ENCODE assay signal across 1 cellular context in genomic region chr19:44903602-44904425, GRCh38.
A peak's percentile ranks its signal among the peaks of the same experiment; 100 is the strongest.
TF ChIP-seq lines count a peak whose summit lies in the region.

No MANE protein-coding gene starts in this region.

TF ChIP-seq in HepG2, 621 proteins besides CTCF, POLR2A, EP300 and RAD21 (continued from another document and continues in another):
- no peak for TF ChIP-seq PHF5A (CRISPR knock-in tag; IDR thresholded peaks at IDR 0.05; ENCODE audit: low read depth, unreplicated experiment)
- TF ChIP-seq MAZ (IDR thresholded peaks at IDR 0.05; ENCODE audit: borderline replicate concordance, low read depth, low read length), result 0 out of 2 replicates have a peak, but pooled peaks have one; percentile 56
- peak; percentile 74 for TF ChIP-seq MAZ (CRISPR knock-in tag; IDR thresholded peaks at IDR 0.05; ENCODE audit: low read depth)
- peak; percentile 46; the same call in 1 of the 2 replicates for TF ChIP-seq ELF1 (CRISPR knock-in tag; IDR thresholded peaks at IDR 0.05)
- TF ChIP-seq ZNF639 (CRISPR knock-in tag; conservative IDR thresholded peaks at IDR 0.05), result peak; percentile 49; the same call in 1 of the 2 replicates
- peak; percentile 97 for TF ChIP-seq ZNF281 (CRISPR knock-in tag; IDR thresholded peaks at IDR 0.05; ENCODE audit: borderline replicate concordance)
- TF ChIP-seq SAP130 (CRISPR knock-in tag; IDR thresholded peaks at IDR 0.05; ENCODE audit: low read depth), result peak; percentile 80
- TF ChIP-seq ZC3H4 (CRISPR knock-in tag; IDR thresholded peaks at IDR 0.05; ENCODE audit: borderline replicate concordance), result 0 out of 2 replicates have a peak, but pooled peaks have one; percentile 36
- TF ChIP-seq TEAD3 (CRISPR knock-in tag; optimal IDR thresholded peaks at IDR 0.05; ENCODE audit: borderline replicate concordance), result peak; percentile 77
- peak; percentile 41 for TF ChIP-seq KMT2B (CRISPR knock-in tag; IDR thresholded peaks at IDR 0.05)
- no peak for TF ChIP-seq PAWR (CRISPR knock-in tag; IDR thresholded peaks at IDR 0.05; ENCODE audit: borderline replicate concordance)
- peak; percentile 81 for TF ChIP-seq DZIP1 (CRISPR knock-in tag; IDR thresholded peaks at IDR 0.05)
- no peak for TF ChIP-seq RFX1 (IDR thresholded peaks at IDR 0.05)
- TF ChIP-seq PPARG (CRISPR knock-in tag; conservative IDR thresholded peaks at IDR 0.05), result peak; percentile 30; the same call in 1 of the 2 replicates
- peak; percentile 61 for TF ChIP-seq POLR2G (IDR thresholded peaks at IDR 0.05; ENCODE audit: low read depth, low read length)
- TF ChIP-seq ZNF577 (CRISPR knock-in tag; IDR thresholded peaks at IDR 0.05; ENCODE audit: borderline replicate concordance, low read depth), result no peak
- no peak for TF ChIP-seq ZNF3 (CRISPR knock-in tag; IDR thresholded peaks at IDR 0.05)
- no peak for TF ChIP-seq RFX3 (CRISPR knock-in tag; IDR thresholded peaks at IDR 0.05)
- peak; percentile 68 for TF ChIP-seq MAFG (CRISPR knock-in tag; IDR thresholded peaks at IDR 0.05)
- no peak for TF ChIP-seq DMTF1 (CRISPR knock-in tag; IDR thresholded peaks at IDR 0.05)
- peak; percentile 77; the same call in 1 of the 2 replicates for TF ChIP-seq ZNF589 (CRISPR knock-in tag; conservative IDR thresholded peaks at IDR 0.05)
- TF ChIP-seq TCF12 (IDR thresholded peaks at IDR 0.05), result no peak
- TF ChIP-seq TCF12 (CRISPR knock-in tag; IDR thresholded peaks at IDR 0.05), result peak; percentile 73; the same call in 1 of the 2 replicates
- TF ChIP-seq BCLAF1 (IDR thresholded peaks at IDR 0.05), result no peak
- no peak for TF ChIP-seq SNAI1 (CRISPR knock-in tag; IDR thresholded peaks at IDR 0.05; ENCODE audit: borderline replicate concordance)
- TF ChIP-seq FOXP4 (CRISPR knock-in tag; IDR thresholded peaks at IDR 0.05), result peak; percentile 48
- no peak for TF ChIP-seq BHLHE40 (IDR thresholded peaks at IDR 0.05; ENCODE audit: low read length)
- TF ChIP-seq REPIN1 (CRISPR knock-in tag; IDR thresholded peaks at IDR 0.05; ENCODE audit: borderline replicate concordance, low read depth), result peak; percentile 89
- peak; percentile 61 for TF ChIP-seq BCL6 (CRISPR knock-in tag; IDR thresholded peaks at IDR 0.05)
- TF ChIP-seq CC2D1A (CRISPR knock-in tag; IDR thresholded peaks at IDR 0.05), result peak; percentile 93; the same call in 1 of the 2 replicates
- 0 out of 2 replicates have a peak, but pooled peaks have one; percentile 34 for TF ChIP-seq ZNF160 (CRISPR knock-in tag; IDR thresholded peaks at IDR 0.05)
- no peak; the same call in 1 of the 2 replicates for TF ChIP-seq ZNF761 (CRISPR knock-in tag; conservative IDR thresholded peaks at IDR 0.05)
- peak; percentile 91 for TF ChIP-seq ZSCAN25 (CRISPR knock-in tag; IDR thresholded peaks at IDR 0.05)
- peak; percentile 69; the same call in 1 of the 2 replicates for TF ChIP-seq DPF2 (CRISPR knock-in tag; IDR thresholded peaks at IDR 0.05; ENCODE audit: borderline replicate concordance, low read depth)
- peak; percentile 85; the same call in 1 of the 2 replicates for TF ChIP-seq ZNF614 (CRISPR knock-in tag; IDR thresholded peaks at IDR 0.05; ENCODE audit: borderline replicate concordance)
- no peak for TF ChIP-seq GZF1 (CRISPR knock-in tag; IDR thresholded peaks at IDR 0.05)
- peak; percentile 56 for TF ChIP-seq JARID2 (CRISPR knock-in tag; IDR thresholded peaks at IDR 0.05; ENCODE audit: insufficient replicate concordance)
- TF ChIP-seq HNF4G (IDR thresholded peaks at IDR 0.05; ENCODE audit: borderline replicate concordance, low read depth, low read length), result peak; percentile 94
- peak; percentile 97 for TF ChIP-seq HNF4G (CRISPR knock-in tag; IDR thresholded peaks at IDR 0.05; ENCODE audit: borderline replicate concordance, low read depth)
- no peak for TF ChIP-seq ZNF678 (CRISPR knock-in tag; IDR thresholded peaks at IDR 0.05)
- 0 out of 2 replicates have a peak, but pooled peaks have one; percentile 41 for TF ChIP-seq BRCA1 (CRISPR knock-in tag; IDR thresholded peaks at IDR 0.05)
- TF ChIP-seq ZNF501 (CRISPR knock-in tag; IDR thresholded peaks at IDR 0.05), result peak; percentile 78; the same call in 1 of the 2 replicates
- 0 out of 2 replicates have a peak, but pooled peaks have one; percentile 36 for TF ChIP-seq ZNF629 (CRISPR knock-in tag; conservative IDR thresholded peaks at IDR 0.05)
- no peak for TF ChIP-seq ZNF530 (CRISPR knock-in tag; IDR thresholded peaks at IDR 0.05; ENCODE audit: low read depth)
- TF ChIP-seq MAF1 (CRISPR knock-in tag; IDR thresholded peaks at IDR 0.05; ENCODE audit: borderline replicate concordance), result no peak; the same call in 1 of the 2 replicates
- TF ChIP-seq ZNF234 (CRISPR knock-in tag; conservative IDR thresholded peaks at IDR 0.05), result no peak
- no peak; the same call in 1 of the 2 replicates for TF ChIP-seq ZMAT3 (CRISPR knock-in tag; conservative IDR thresholded peaks at IDR 0.05)
- peak; percentile 95 for TF ChIP-seq HDAC1 (CRISPR knock-in tag; IDR thresholded peaks at IDR 0.05)
- no peak for TF ChIP-seq ZNF879 (CRISPR knock-in tag; IDR thresholded peaks at IDR 0.05)
- peak; percentile 43; the same call in 1 of the 2 replicates for TF ChIP-seq PRMT3 (CRISPR knock-in tag; IDR thresholded peaks at IDR 0.05; ENCODE audit: borderline replicate concordance, low read depth)
- TF ChIP-seq ZNF101 (CRISPR knock-in tag; IDR thresholded peaks at IDR 0.05; ENCODE audit: borderline replicate concordance, low read depth), result no peak
- no peak; the same call in 1 of the 2 replicates for TF ChIP-seq TOE1 (CRISPR knock-in tag; IDR thresholded peaks at IDR 0.05)
- no peak for TF ChIP-seq NFRKB (IDR thresholded peaks at IDR 0.05)
- TF ChIP-seq SNRNP70 (IDR thresholded peaks at IDR 0.05; ENCODE audit: low read depth, low read length), result no peak
- no peak for TF ChIP-seq PLRG1 (conservative IDR thresholded peaks at IDR 0.05)
- no peak for TF ChIP-seq TMF1 (CRISPR knock-in tag; IDR thresholded peaks at IDR 0.05; ENCODE audit: low read depth)
- peak; percentile 93 for TF ChIP-seq NR2F6 (IDR thresholded peaks at IDR 0.05)
- TF ChIP-seq NR2F6 (CRISPR knock-in tag; IDR thresholded peaks at IDR 0.05), result peak; percentile 94
- TF ChIP-seq ZNF660 (CRISPR knock-in tag; IDR thresholded peaks at IDR 0.05; ENCODE audit: borderline replicate concordance, low read depth), result no peak
- no peak for TF ChIP-seq ZBTB43 (CRISPR knock-in tag; conservative IDR thresholded peaks at IDR 0.05)
- TF ChIP-seq ATM (IDR thresholded peaks at IDR 0.05; ENCODE audit: borderline replicate concordance), result no peak
